Comparison of ENCODE assay signal across 8 cellular contexts in genomic region chr1:91885331-91885715, GRCh38. TPM values are rescaled to one million over a fixed set of nuclear protein-coding genes. Genes with fewer than 3 reads are reported as not detected.
DNase-seq lines count a peak whose midpoint lies in the region; ATAC-seq and TF ChIP-seq lines count a peak whose summit lies in the region.

No MANE protein-coding gene starts in this region.

- POLR2A ChIA-PET in SK-N-SH (lab: Yijun Ruan, JAX) = no interaction called here

- H2AFZ ChIP-seq in SK-N-SH (ENCODE audit: low read depth) = peak overlapping the region; percentile 61

- H3K4me3 ChIP-seq in SK-N-SH (ENCODE audit: low read depth in 2 of 2, low read length in 1 of 2) = peak overlapping the region; percentile 51 to 68
- peak overlapping the region; percentile 75 for H3K4me3 ChIP-seq in skeletal muscle cell (ENCODE audit: low read depth, low read length)

- H3K4me1 Mint-ChIP-seq in activated naive CD8-positive, alpha-beta T cell treated with anti-CD3 and anti-CD28 coated beads for 36 hours = peaks cover 41% of the 10 kb centered on the region

- H3K4me1 ChIP-seq in SK-N-SH (ENCODE audit: control insufficient read depth in 1 of 2, insufficient read depth in 2 of 2, low read depth in 1 of 2, low read length in 1 of 2) = peaks cover 5 to 10% of the 10 kb centered on the region in 2 experiments; a peak in 1 of 4 replicates

- no peaks in the 10 kb centered on the region for H3K9me2 ChIP-seq in SK-N-SH

- 0% methylated on average over 13 of the region's 39 CpGs for WGBS in SK-N-SH (ENCODE audit: low lambda C conversion rate)

- TF ChIP-seq CTCF in SK-N-SH (IDR thresholded peaks at IDR 0.05) = no peak

- ATAC-seq in SK-N-SH treated with all-trans-retinoic acid at 6 μM for 48 hours = no peak; the same call in 2 of the 3 replicates

- DNase-seq in SK-N-SH (no peak), hepatic stellate cell (ENCODE audit: low spot score) (peak; percentile 50), skeletal muscle cell (ENCODE audit: low read depth) (no peak), cerebellum (ENCODE audit: low spot score) (no peak), A172 (ENCODE audit: low spot score) (no peak)
- DNase-seq in activated naive CD8-positive, alpha-beta T cell treated with anti-CD3 and anti-CD28 coated beads for 36 hours = peak; percentile 21

- CTCF ChIA-PET in SK-N-SH (lab: Yijun Ruan, JAX) = interaction anchor here (0.9 to 1.9 kb wide), 7 partner anchors 13 to 719 kb away, joined by 3 to 6 read pairs (median 3); partner anchors contain the start of gene CDC7

- no peaks in the 10 kb centered on the region for H3K79me2 ChIP-seq in SK-N-SH (ENCODE audit: insufficient read depth)

- H3K27me3 ChIP-seq in SK-N-SH (ENCODE audit: insufficient read depth) = peaks cover 30% of the 10 kb centered on the region; the same call in 1 of the 2 replicates

- TF ChIP-seq RAD21 in SK-N-SH (IDR thresholded peaks at IDR 0.05; ENCODE audit: low read length) (no peak), Ishikawa (IDR thresholded peaks at IDR 0.05; ENCODE audit: low read depth) (no peak)

- no peaks in the 10 kb centered on the region for H3K9me3 Mint-ChIP-seq in activated naive CD8-positive, alpha-beta T cell treated with anti-CD3 and anti-CD28 coated beads for 36 hours

- peaks cover 4% of the 10 kb centered on the region for H3K36me3 Mint-ChIP-seq in activated naive CD8-positive, alpha-beta T cell treated with anti-CD3 and anti-CD28 coated beads for 36 hours

- no peaks in the 10 kb centered on the region for H3K9me3 ChIP-seq in SK-N-SH

- H3K4me3 Mint-ChIP-seq in activated naive CD8-positive, alpha-beta T cell treated with anti-CD3 and anti-CD28 coated beads for 36 hours = peak overlapping the region; percentile 88

- peak overlapping the region; percentile 16 for H3K27ac Mint-ChIP-seq in activated naive CD8-positive, alpha-beta T cell treated with anti-CD3 and anti-CD28 coated beads for 36 hours

- no peak overlapping the region for H3K27ac ChIP-seq in SK-N-SH (ENCODE audit: low read depth in 2 of 2, low read length in 1 of 2)

- H3F3A ChIP-seq in SK-N-SH (replicated peaks; ENCODE audit: insufficient read depth) = no peaks in the 10 kb centered on the region

- H3K9ac ChIP-seq in SK-N-SH = no peak overlapping the region; the same call in 1 of the 2 replicates

- H3K36me3 ChIP-seq in SK-N-SH (replicated peaks in 1 of 2; ENCODE audit: control insufficient read depth in 1 of 2, insufficient read depth in 2 of 2, low read length in 1 of 2) = no peaks in the 10 kb centered on the region

- no peaks in the 10 kb centered on the region for H4K20me1 ChIP-seq in SK-N-SH (ENCODE audit: insufficient read depth)

- H3K27me3 Mint-ChIP-seq in activated naive CD8-positive, alpha-beta T cell treated with anti-CD3 and anti-CD28 coated beads for 36 hours = peaks cover 27% of the 10 kb centered on the region

- TF ChIP-seq EP300 in SK-N-SH (IDR thresholded peaks at IDR 0.05; ENCODE audit: borderline replicate concordance in 1 of 2, low read depth in 1 of 2, low read length in 1 of 2) = no peak
- TF ChIP-seq EP300 in Ishikawa (IDR thresholded peaks at IDR 0.05; ENCODE audit: borderline replicate concordance) = no peak

- peak overlapping the region; percentile 94 for H3K4me2 ChIP-seq in SK-N-SH

TF ChIP-seq in SK-N-SH, 30 proteins besides CTCF, POLR2A, EP300 and RAD21:
- TF ChIP-seq TEAD4 (IDR thresholded peaks at IDR 0.05; ENCODE audit: borderline replicate concordance, insufficient read depth) (no peak), SIN3A (IDR thresholded peaks at IDR 0.05; ENCODE audit: borderline replicate concordance, low read depth, low read length) (no peak), RXRA (IDR thresholded peaks at IDR 0.05; ENCODE audit: borderline replicate concordance, low read depth) (no peak), CHD2 (IDR thresholded peaks at IDR 0.05; ENCODE audit: low read length, partially characterized antibody) (no peak)
TF ChIP-seq in SK-N-SH: peak in this region for 0.

TF ChIP-seq in SK-N-SH treated with all-trans-retinoic acid at 6 μM for 48 hours, 23 proteins besides CTCF, POLR2A, EP300 and RAD21 (continues in another document):
- TF ChIP-seq RARB (CRISPR knock-in tag; IDR thresholded peaks at IDR 0.05) (no peak), ZFP30 (CRISPR knock-in tag; IDR thresholded peaks at IDR 0.05) (no peak), TSHZ2 (CRISPR knock-in tag; IDR thresholded peaks at IDR 0.05) (no peak), ZNF565 (CRISPR knock-in tag; conservative IDR thresholded peaks at IDR 0.05; ENCODE audit: low read depth) (no peak), CSDC2 (CRISPR knock-in tag; IDR thresholded peaks at IDR 0.05) (no peak), SNAI2 (CRISPR knock-in tag; IDR thresholded peaks at IDR 0.05) (no peak)

TF ChIP-seq in Ishikawa, 13 proteins besides CTCF, POLR2A, EP300 and RAD21:
- TF ChIP-seq USF1 (IDR thresholded peaks at IDR 0.05) (no peak), EGR1 (IDR thresholded peaks at IDR 0.05) (peak; percentile 67)

RNA-seq across cellular contexts. Expression of gene TGFBR3, which starts 0.6 kb away (rescaled TPM):
- 0.06 and 0.07 TPM in 2 replicates for polyA plus RNA-seq in SK-N-SH (2012; rRNA removed)
- 0.07 and 0.09 TPM in 2 replicates for polyA plus RNA-seq in SK-N-SH (2012; cell fraction: cytosol; rRNA removed)
- 0.04 and 0.06 TPM in 2 replicates for polyA plus RNA-seq in SK-N-SH (2012; cell fraction: nucleus; rRNA removed)
- total RNA-seq in activated naive CD8-positive, alpha-beta T cell treated with anti-CD3 and anti-CD28 coated beads for 36 hours = 1 to 10 TPM; 4.4 to 4.7 TPM
- 14.3 TPM for total RNA-seq in cerebellum
- 1.8 and 9.5 TPM in 2 replicates for total RNA-seq in A172 (2014; rRNA removed; shearing (Covaris generic))

Comparison
In these comparisons a context has a peak if more than half of its experiments do, and no peak if none do; other contexts are left out.
1. DNase-seq: peak in activated naive CD8-positive, alpha-beta T cell treated with anti-CD3 and anti-CD28 coated beads for 36 hours (single experiment) and hepatic stellate cell (single experiment); none in SK-N-SH (single experiment), skeletal muscle cell (single experiment), cerebellum (single experiment) and A172 (single experiment).